Comparison of ENCODE assay signal across 1 cellular context in the genomic region with DNA sequence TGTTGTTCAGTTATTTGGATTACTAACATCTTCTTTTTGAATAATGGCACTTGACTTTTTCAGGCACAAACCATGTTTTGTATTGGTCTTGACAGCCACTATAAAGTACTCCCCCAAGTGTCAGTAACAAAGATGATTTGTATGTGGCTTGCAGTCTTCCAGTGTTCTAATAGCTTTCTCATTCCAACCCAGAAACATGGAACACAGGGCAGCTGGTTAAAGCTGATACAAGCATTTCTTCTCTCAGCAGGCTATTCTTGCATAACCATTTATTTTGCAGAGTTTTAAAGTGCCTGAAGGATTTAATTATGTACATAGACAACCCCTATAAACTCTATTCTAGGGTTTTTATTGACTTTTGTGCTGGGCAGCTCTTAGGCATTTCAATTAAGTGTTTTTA.
TF ChIP-seq lines count a peak whose summit lies in the region.

No MANE protein-coding gene starts in this region.

TF ChIP-seq in HEK293, 187 proteins besides CTCF, POLR2A, EP300 and RAD21 (continued from another document and continues in another):
- TF ChIP-seq, protein P1, sequence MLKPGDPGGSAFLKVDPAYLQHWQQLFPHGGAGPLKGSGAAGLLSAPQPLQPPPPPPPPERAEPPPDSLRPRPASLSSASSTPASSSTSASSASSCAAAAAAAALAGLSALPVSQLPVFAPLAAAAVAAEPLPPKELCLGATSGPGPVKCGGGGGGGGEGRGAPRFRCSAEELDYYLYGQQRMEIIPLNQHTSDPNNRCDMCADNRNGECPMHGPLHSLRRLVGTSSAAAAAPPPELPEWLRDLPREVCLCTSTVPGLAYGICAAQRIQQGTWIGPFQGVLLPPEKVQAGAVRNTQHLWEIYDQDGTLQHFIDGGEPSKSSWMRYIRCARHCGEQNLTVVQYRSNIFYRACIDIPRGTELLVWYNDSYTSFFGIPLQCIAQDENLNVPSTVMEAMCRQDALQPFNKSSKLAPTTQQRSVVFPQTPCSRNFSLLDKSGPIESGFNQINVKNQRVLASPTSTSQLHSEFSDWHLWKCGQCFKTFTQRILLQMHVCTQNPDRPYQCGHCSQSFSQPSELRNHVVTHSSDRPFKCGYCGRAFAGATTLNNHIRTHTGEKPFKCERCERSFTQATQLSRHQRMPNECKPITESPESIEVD (tag by site-specific recombination; IDR thresholded peaks at IDR 0.05), result peak; percentile 98
- TF ChIP-seq KLF7 (tag by site-specific recombination; IDR thresholded peaks at IDR 0.05; ENCODE audit: borderline replicate concordance) (no peak), ZNF692 (tag by site-specific recombination; IDR thresholded peaks at IDR 0.05) (no peak), ZSCAN16 (tag by site-specific recombination; IDR thresholded peaks at IDR 0.05) (no peak), ZNF433 (tag by site-specific recombination; IDR thresholded peaks at IDR 0.05; ENCODE audit: low read depth) (no peak), ZNF184 (tag by site-specific recombination; IDR thresholded peaks at IDR 0.05) (no peak), ZNF266 (tag by site-specific recombination; IDR thresholded peaks at IDR 0.05; ENCODE audit: low read depth) (no peak), ZNF645 (tag by site-specific recombination; IDR thresholded peaks at IDR 0.05) (no peak), EGR2 (tag by site-specific recombination; IDR thresholded peaks at IDR 0.05; ENCODE audit: low read depth) (no peak), HOXC10 (CRISPR knock-in tag; IDR thresholded peaks at IDR 0.05) (no peak), ZBTB7A (tag by site-specific recombination; IDR thresholded peaks at IDR 0.05; ENCODE audit: low read depth) (no peak), ZNF24 (tag by site-specific recombination; IDR thresholded peaks at IDR 0.05) (peak; percentile 51; the same call in 1 of the 2 replicates), ZNF610 (tag by site-specific recombination; IDR thresholded peaks at IDR 0.05; ENCODE audit: borderline replicate concordance) (no peak), MYNN (tag by site-specific recombination; IDR thresholded peaks at IDR 0.05; ENCODE audit: borderline replicate concordance) (no peak), ZNF658 (tag by site-specific recombination; IDR thresholded peaks at IDR 0.05) (no peak), ZNF155 (tag by site-specific recombination; IDR thresholded peaks at IDR 0.05) (no peak), ZNF514 (tag by site-specific recombination; IDR thresholded peaks at IDR 0.05) (no peak), PRDM10 (tag by site-specific recombination; IDR thresholded peaks at IDR 0.05) (no peak), PRDM4 (tag by site-specific recombination; IDR thresholded peaks at IDR 0.05) (0 out of 2 replicates have a peak, but pooled peaks have one; percentile 45), ZNF248 (tag by site-specific recombination; IDR thresholded peaks at IDR 0.05) (no peak), ZNF624 (tag by site-specific recombination; IDR thresholded peaks at IDR 0.05) (no peak), ZNF560 (tag by site-specific recombination; IDR thresholded peaks at IDR 0.05; ENCODE audit: borderline replicate concordance) (no peak), ZNF561 (tag by site-specific recombination; IDR thresholded peaks at IDR 0.05; ENCODE audit: borderline replicate concordance) (no peak), ZNF664 (tag by site-specific recombination; IDR thresholded peaks at IDR 0.05) (peak; percentile 27; the same call in 1 of the 2 replicates), ZNF596 (tag by site-specific recombination; IDR thresholded peaks at IDR 0.05) (peak; percentile 81), ZSCAN30 (tag by site-specific recombination; IDR thresholded peaks at IDR 0.05) (peak; percentile 100), ZNF341 (tag by site-specific recombination; IDR thresholded peaks at IDR 0.05; ENCODE audit: low read depth) (0 out of 2 replicates have a peak, but pooled peaks have one; percentile 13), ZNF157 (tag by site-specific recombination; IDR thresholded peaks at IDR 0.05) (peak; percentile 58), ZNF521 (tag by site-specific recombination; IDR thresholded peaks at IDR 0.05) (no peak), ZNF629 (tag by site-specific recombination; IDR thresholded peaks at IDR 0.05) (no peak), ZNF530 (tag by site-specific recombination; IDR thresholded peaks at IDR 0.05; ENCODE audit: low read depth) (no peak), REST (tag by site-specific recombination; IDR thresholded peaks at IDR 0.05) (no peak)
- TF ChIP-seq, protein P2, sequence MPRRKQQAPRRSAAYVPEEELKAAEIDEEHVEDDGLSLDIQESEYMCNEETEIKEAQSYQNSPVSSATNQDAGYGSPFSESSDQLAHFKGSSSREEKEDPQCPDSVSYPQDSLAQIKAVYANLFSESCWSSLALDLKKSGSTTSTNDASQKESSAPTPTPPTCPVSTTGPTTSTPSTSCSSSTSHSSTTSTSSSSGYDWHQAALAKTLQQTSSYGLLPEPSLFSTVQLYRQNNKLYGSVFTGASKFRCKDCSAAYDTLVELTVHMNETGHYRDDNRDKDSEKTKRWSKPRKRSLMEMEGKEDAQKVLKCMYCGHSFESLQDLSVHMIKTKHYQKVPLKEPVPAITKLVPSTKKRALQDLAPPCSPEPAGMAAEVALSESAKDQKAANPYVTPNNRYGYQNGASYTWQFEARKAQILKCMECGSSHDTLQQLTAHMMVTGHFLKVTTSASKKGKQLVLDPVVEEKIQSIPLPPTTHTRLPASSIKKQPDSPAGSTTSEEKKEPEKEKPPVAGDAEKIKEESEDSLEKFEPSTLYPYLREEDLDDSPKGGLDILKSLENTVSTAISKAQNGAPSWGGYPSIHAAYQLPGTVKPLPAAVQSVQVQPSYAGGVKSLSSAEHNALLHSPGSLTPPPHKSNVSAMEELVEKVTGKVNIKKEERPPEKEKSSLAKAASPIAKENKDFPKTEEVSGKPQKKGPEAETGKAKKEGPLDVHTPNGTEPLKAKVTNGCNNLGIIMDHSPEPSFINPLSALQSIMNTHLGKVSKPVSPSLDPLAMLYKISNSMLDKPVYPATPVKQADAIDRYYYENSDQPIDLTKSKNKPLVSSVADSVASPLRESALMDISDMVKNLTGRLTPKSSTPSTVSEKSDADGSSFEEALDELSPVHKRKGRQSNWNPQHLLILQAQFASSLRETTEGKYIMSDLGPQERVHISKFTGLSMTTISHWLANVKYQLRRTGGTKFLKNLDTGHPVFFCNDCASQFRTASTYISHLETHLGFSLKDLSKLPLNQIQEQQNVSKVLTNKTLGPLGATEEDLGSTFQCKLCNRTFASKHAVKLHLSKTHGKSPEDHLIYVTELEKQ (tag by site-specific recombination; IDR thresholded peaks at IDR 0.05; ENCODE audit: borderline replicate concordance), result no peak
- TF ChIP-seq, protein P3, sequence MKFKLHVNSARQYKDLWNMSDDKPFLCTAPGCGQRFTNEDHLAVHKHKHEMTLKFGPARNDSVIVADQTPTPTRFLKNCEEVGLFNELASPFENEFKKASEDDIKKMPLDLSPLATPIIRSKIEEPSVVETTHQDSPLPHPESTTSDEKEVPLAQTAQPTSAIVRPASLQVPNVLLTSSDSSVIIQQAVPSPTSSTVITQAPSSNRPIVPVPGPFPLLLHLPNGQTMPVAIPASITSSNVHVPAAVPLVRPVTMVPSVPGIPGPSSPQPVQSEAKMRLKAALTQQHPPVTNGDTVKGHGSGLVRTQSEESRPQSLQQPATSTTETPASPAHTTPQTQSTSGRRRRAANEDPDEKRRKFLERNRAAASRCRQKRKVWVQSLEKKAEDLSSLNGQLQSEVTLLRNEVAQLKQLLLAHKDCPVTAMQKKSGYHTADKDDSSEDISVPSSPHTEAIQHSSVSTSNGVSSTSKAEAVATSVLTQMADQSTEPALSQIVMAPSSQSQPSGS (tag by site-specific recombination; IDR thresholded peaks at IDR 0.05; ENCODE audit: low read depth), result peak; percentile 19; the same call in 1 of the 2 replicates
- TF ChIP-seq, protein P4, sequence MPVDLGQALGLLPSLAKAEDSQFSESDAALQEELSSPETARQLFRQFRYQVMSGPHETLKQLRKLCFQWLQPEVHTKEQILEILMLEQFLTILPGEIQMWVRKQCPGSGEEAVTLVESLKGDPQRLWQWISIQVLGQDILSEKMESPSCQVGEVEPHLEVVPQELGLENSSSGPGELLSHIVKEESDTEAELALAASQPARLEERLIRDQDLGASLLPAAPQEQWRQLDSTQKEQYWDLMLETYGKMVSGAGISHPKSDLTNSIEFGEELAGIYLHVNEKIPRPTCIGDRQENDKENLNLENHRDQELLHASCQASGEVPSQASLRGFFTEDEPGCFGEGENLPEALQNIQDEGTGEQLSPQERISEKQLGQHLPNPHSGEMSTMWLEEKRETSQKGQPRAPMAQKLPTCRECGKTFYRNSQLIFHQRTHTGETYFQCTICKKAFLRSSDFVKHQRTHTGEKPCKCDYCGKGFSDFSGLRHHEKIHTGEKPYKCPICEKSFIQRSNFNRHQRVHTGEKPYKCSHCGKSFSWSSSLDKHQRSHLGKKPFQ (tag by site-specific recombination; IDR thresholded peaks at IDR 0.05), result no peak
